In genomic region chr20:40532103-40532502, GRCh38 we compare ENCODE assay signal across 9 cellular contexts.
DNase-seq lines count a peak whose midpoint lies in the region; ATAC-seq and TF ChIP-seq lines count a peak whose summit lies in the region.
"Had no signal": no experiment of that assay in that cellular context is flagged by ENCODE, and none has a peak within 500 bp of the region (broad histone marks: within the 10 kb centered on the region; RNA-seq: fewer than 3 reads in every experiment).

No MANE protein-coding gene starts in this region.

- H3K27me3 ChIP-seq in OCI-LY1 (ENCODE audit: insufficient read depth, low read length): no peaks in the 10 kb centered on the region

- no peaks in the 10 kb centered on the region for H3K79me2 ChIP-seq in OCI-LY1 (ENCODE audit: insufficient read depth, low read length)

- no peaks in the 10 kb centered on the region for H3K36me3 ChIP-seq in OCI-LY1 (ENCODE audit: insufficient read depth, low read length)
- H3K36me3 ChIP-seq: left ventricle myocardium inferior had no signal

- no peaks in the 10 kb centered on the region for H3K9me2 ChIP-seq in OCI-LY1 (ENCODE audit: low read depth, low read length)

- H3K4me1 ChIP-seq in OCI-LY1 (ENCODE audit: insufficient read depth, low read length, severe bottlenecking): no peaks in the 10 kb centered on the region
- H3K4me1 ChIP-seq: left ventricle myocardium inferior had no signal

- no peak for ATAC-seq in GM21367 (IDR thresholded peaks at IDR 0.05; ENCODE audit: unreplicated experiment)
- no peak for ATAC-seq in GM19455 (IDR thresholded peaks at IDR 0.05; ENCODE audit: unreplicated experiment)
- ATAC-seq in sciatic nerve: no peak

- no peak overlapping the region for H3K27ac ChIP-seq in OCI-LY1 (ENCODE audit: low read depth, low read length, poor library complexity, severe bottlenecking)
- H3K27ac ChIP-seq: left ventricle myocardium inferior had no signal

- no peaks in the 10 kb centered on the region for H4K20me1 ChIP-seq in OCI-LY1 (ENCODE audit: insufficient read depth, low read length)

- H3K4me3 ChIP-seq in OCI-LY1 (ENCODE audit: low read depth, low read length, poor library complexity, severe bottlenecking) (no peak overlapping the region), fibroblast of mammary gland (ENCODE audit: control insufficient read depth, low read depth, low read length) (no peak overlapping the region)
- H3K4me3 ChIP-seq: left ventricle myocardium inferior had no signal

- H3K9ac ChIP-seq in OCI-LY1 (ENCODE audit: low read length): no peak overlapping the region

- intact Hi-C loops in sciatic nerve (cut with DNase I): no loop called here

- no peak overlapping the region for H2AFZ ChIP-seq in OCI-LY1 (ENCODE audit: low read length)

- peak; percentile 59; the same call in 1 of the 2 replicates for TF ChIP-seq CTCF in OCI-LY1 (IDR thresholded peaks at IDR 0.05; ENCODE audit: low read length)
- TF ChIP-seq CTCF in fibroblast of mammary gland (conservative IDR thresholded peaks at IDR 0.05; ENCODE audit: control insufficient read depth, insufficient read depth, low read depth, low read length): peak; percentile 58

- peak; percentile 41 for DNase-seq in A172 (ENCODE audit: low spot score)
- DNase-seq in DMS53 treated with DMSO at 0.1 percent for 48 hours (lab: John Stamatoyannopoulos, UW; ENCODE audit: unreplicated experiment): peak; percentile 3
- peak; percentile 53 for DNase-seq in fibroblast of mammary gland (ENCODE audit: low read depth)
- DNase-seq in globus pallidus (ENCODE audit: low spot score): no peak
- DNase-seq in sciatic nerve (ENCODE audit: low spot score): no peak
- DNase-seq: left ventricle myocardium inferior had no signal

- H3K4me2 ChIP-seq in OCI-LY1 (ENCODE audit: low read length): no peak overlapping the region

- H3K9me3 ChIP-seq in OCI-LY1 (ENCODE audit: low read length): peaks cover 8% of the 10 kb centered on the region; the same call in 1 of the 2 replicates

- H3F3A ChIP-seq in OCI-LY1 (ENCODE audit: insufficient read depth, low read length): no peaks in the 10 kb centered on the region

Comparison
In these comparisons a context has a peak if more than half of its experiments do, and no peak if none do; other contexts are left out.
1. DNase-seq: peak in A172 (single experiment), DMS53 treated with DMSO at 0.1 percent for 48 hours (single experiment) and fibroblast of mammary gland (single experiment); none in globus pallidus (single experiment) and sciatic nerve (single experiment).